1 cellular context compared by ENCODE assay signal in genomic region chr12:58564721-58565120, GRCh38.
TF ChIP-seq lines count a peak whose summit lies in the region.

No MANE protein-coding gene starts in this region.

TF ChIP-seq in SK-N-SH, 30 proteins besides CTCF, POLR2A, EP300 and RAD21 (continued from another document):
- TF ChIP-seq TAF1 (IDR thresholded peaks at IDR 0.05; ENCODE audit: borderline replicate concordance, low read depth, low read length), result no peak
- no peak for TF ChIP-seq MXI1 (IDR thresholded peaks at IDR 0.05; ENCODE audit: low read depth, low read length)
TF ChIP-seq in SK-N-SH: peak in this region for 0.
